In the genomic region with DNA sequence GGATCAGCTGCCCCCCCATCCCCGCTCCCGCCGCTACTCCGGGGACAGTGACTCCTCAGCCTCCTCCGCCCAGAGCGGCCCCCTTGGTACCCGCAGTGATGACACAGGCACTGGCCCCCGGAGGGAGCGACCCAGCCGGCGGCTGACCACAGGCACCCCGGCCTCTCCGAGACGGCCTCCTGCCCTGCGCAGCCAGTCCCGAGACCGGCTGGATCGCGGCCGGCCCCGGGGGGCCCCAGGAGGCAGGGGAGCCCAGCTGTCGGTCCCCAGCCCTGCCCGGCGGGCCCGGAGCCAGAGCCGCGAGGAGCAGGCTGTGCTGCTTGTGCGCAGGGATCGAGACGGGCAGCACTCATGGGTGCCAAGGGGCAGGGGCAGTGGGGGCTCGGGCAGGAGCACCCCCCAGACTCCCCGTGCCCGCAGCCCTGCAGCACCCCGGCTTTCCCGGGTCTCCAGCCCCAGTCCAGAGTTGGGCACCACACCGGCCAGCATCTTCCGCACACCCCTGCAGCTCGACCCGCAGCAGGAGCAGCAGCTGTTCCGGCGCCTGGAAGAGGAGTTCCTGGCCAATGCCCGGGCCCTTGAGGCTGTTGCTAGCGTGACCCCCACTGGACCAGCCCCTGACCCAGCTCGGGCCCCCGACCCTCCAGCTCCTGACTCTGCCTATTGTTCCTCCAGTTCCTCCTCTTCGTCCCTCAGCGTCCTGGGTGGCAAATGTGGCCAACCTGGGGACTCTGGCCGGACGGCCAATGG, we compare ENCODE assay signal across 1 cellular context.
TF ChIP-seq lines count a peak whose summit lies in the region.

No MANE protein-coding gene starts in this region.

TF ChIP-seq in A549, 52 proteins besides CTCF, POLR2A, EP300 and RAD21 (continued from another document):
- no peak for TF ChIP-seq FOXS1 (CRISPR knock-in tag; IDR thresholded peaks at IDR 0.05)
- TF ChIP-seq SMC3 (IDR thresholded peaks at IDR 0.05), result no peak
- no peak for TF ChIP-seq NFE2L2 (conservative IDR thresholded peaks at IDR 0.05; ENCODE audit: low read length)
TF ChIP-seq in A549: peak in this region for 0.
